ENCODE assay signal across 11 cellular contexts in genomic region chr2:64359176-64359891, GRCh38.
DNase-seq lines count a peak whose midpoint lies in the region; ATAC-seq lines count a peak whose summit lies in the region.
"Had no signal": no experiment of that assay in that cellular context is flagged by ENCODE, and none has a peak within 500 bp of the region (broad histone marks: within the 10 kb centered on the region; RNA-seq: fewer than 3 reads in every experiment).

No MANE protein-coding gene starts in this region.

- no peak overlapping the region for H3K27ac Mint-ChIP-seq in effector memory CD8-positive, alpha-beta T cell
- H3K27ac Mint-ChIP-seq: activated T-cell treated with anti-CD3 and anti-CD28 coated beads, Interleukin-2, amount 50 U/mL, for 72 hours had no signal

- no peak overlapping the region for H3K4me3 ChIP-seq in skeletal muscle cell (ENCODE audit: low read depth, low read length)
- H3K4me3 ChIP-seq: heart left ventricle, testis had no signal

- DNase-seq in amniotic epithelial cell (ENCODE audit: low read depth), result peak; percentile 16
- peak; percentile 25 for DNase-seq in skeletal muscle cell (ENCODE audit: low read depth)
- DNase-seq in NOMO-1 treated with DMSO at 0.1 percent for 48 hours (lab: John Stamatoyannopoulos, UW; ENCODE audit: unreplicated experiment), result no peak
- no peak for DNase-seq in NCI-H526 treated with DMSO at 0.1 percent for 48 hours (lab: John Stamatoyannopoulos, UW)
- DNase-seq in effector memory CD8-positive, alpha-beta T cell, result no peak
- DNase-seq in NCI-H526 (lab: John Stamatoyannopoulos, UW), result no peak

- ATAC-seq in GM18873 (IDR thresholded peaks at IDR 0.05; ENCODE audit: low FRiP score, unreplicated experiment) (peak; percentile 23), HG02759 (IDR thresholded peaks at IDR 0.05; ENCODE audit: unreplicated experiment) (peak; percentile 39)
- ATAC-seq in effector memory CD8-positive, alpha-beta T cell (replicated peaks), result no peak

- no peaks in the 10 kb centered on the region for H3K4me1 Mint-ChIP-seq in effector memory CD8-positive, alpha-beta T cell (ENCODE audit: low read depth in 2 of 2)

- no peak overlapping the region for H3K4me3 Mint-ChIP-seq in effector memory CD8-positive, alpha-beta T cell
- H3K4me3 Mint-ChIP-seq: activated T-cell treated with anti-CD3 and anti-CD28 coated beads, Interleukin-2, amount 50 U/mL, for 72 hours had no signal

- no peaks in the 10 kb centered on the region for H3K9me3 Mint-ChIP-seq in effector memory CD8-positive, alpha-beta T cell
- H3K9me3 Mint-ChIP-seq: activated T-cell treated with anti-CD3 and anti-CD28 coated beads, Interleukin-2, amount 50 U/mL, for 72 hours had no signal

- H3K27me3 Mint-ChIP-seq in effector memory CD8-positive, alpha-beta T cell, result peaks cover 38 to 88% of the 10 kb centered on the region in 2 donors

- no peaks in the 10 kb centered on the region for H3K36me3 Mint-ChIP-seq in effector memory CD8-positive, alpha-beta T cell (ENCODE audit: insufficient read depth)

Comparison
In these comparisons a context has a peak if more than half of its experiments do, and no peak if none do; other contexts are left out.
1. DNase-seq: peak in amniotic epithelial cell (single experiment) and skeletal muscle cell (single experiment); none in NOMO-1 treated with DMSO at 0.1 percent for 48 hours (single experiment), NCI-H526 treated with DMSO at 0.1 percent for 48 hours (single experiment), effector memory CD8-positive, alpha-beta T cell (0 of 3) and NCI-H526 (0 of 2).